ENCODE assay signal across 32 cellular contexts in genomic region chr6:107628878-107629277, GRCh38.
"Had no signal": no experiment of that assay in that cellular context is flagged by ENCODE, and none has a peak within 500 bp of the region (broad histone marks: within the 10 kb centered on the region; RNA-seq: fewer than 3 reads in every experiment).

No MANE protein-coding gene starts in this region.

- DNase-seq: activated CD4-positive, alpha-beta T cell treated with anti-CD3 and anti-CD28 coated beads for 4 hours; activated CD4-positive, alpha-beta T cell treated with anti-CD3 and anti-CD28 coated beads, Interleukin-2, amount 50 U/mL, for 4 hours; activated effector memory CD4-positive, alpha-beta T cell treated with Interleukin-2 at 50 U/mL for 16 hours; activated naive CD4-positive, alpha-beta T cell treated with anti-CD3 and anti-CD28 coated beads for 36 hours; activated naive CD8-positive, alpha-beta T cell treated with anti-CD3 and anti-CD28 coated beads for 36 hours; activated T-cell treated with anti-CD3 and anti-CD28 coated beads for 4 hours; activated T-cell treated with anti-CD3 and anti-CD28 coated beads, Interleukin-2, amount 50 U/mL, for 72 hours; adrenal gland; aorta; body of pancreas; cerebellar nuclear complex; dorsolateral prefrontal cortex; effector memory CD4-positive, alpha-beta T cell; erythroblast; heart left ventricle; kidney glomerular epithelial cell; left lung; lower lobe of right lung; natural killer cell; ovary; stimulated activated CD4-positive, alpha-beta T cell treated with anti-CD3 and anti-CD28 coated beads, Interleukin-1b, Interleukin-23, amount 100 ng/mL, for 48 hours; stimulated activated CD4-positive, alpha-beta T cell treated with anti-CD3 and anti-CD28 coated beads, Interleukin-4, amount 100 ng/mL, for 4 hours; stimulated activated CD8-positive, alpha-beta memory T cell treated with anti-CD3 and anti-CD28 coated beads, Interleukin-4, amount 100 ng/mL, for 48 hours; stomach; tibial artery; upper lobe of right lung had no signal

- H3K36me3 Mint-ChIP-seq: activated naive CD8-positive, alpha-beta T cell treated with anti-CD3 and anti-CD28 coated beads for 36 hours had no signal

- H3K9me3 ChIP-seq: adrenal gland, body of pancreas, heart left ventricle, left lung, lower lobe of right lung, ovary, prostate gland, stomach, suprapubic skin, tibial artery, upper lobe of right lung had no signal

- H3K27ac ChIP-seq: body of pancreas, cardiac muscle cell, left lung, lower lobe of right lung, ovary, prostate gland, suprapubic skin, upper lobe of right lung had no signal

- H3K4me1 ChIP-seq: body of pancreas, left lung, lower lobe of right lung, prostate gland, suprapubic skin had no signal

- ATAC-seq: activated T-cell treated with anti-CD3 and anti-CD28 coated beads, Interleukin-2, amount 50 U/mL, for 72 hours; body of pancreas; left lung; lower lobe of right lung; natural killer cell; stimulated activated memory B cell treated with anti-CD40 and anti-IgM and Interleukin-4, amounts not matched to agents 10 μg/mL and 1 μg/mL and 100 μg/mL, for 72 hours; upper lobe of right lung had no signal

- H3K4me3 Mint-ChIP-seq: activated naive CD4-positive, alpha-beta T cell treated with anti-CD3 and anti-CD28 coated beads for 36 hours; activated naive CD8-positive, alpha-beta T cell treated with anti-CD3 and anti-CD28 coated beads for 36 hours; activated T-cell treated with anti-CD3 and anti-CD28 coated beads, Interleukin-2, amount 50 U/mL, for 72 hours; natural killer cell; stimulated activated memory B cell treated with anti-CD40 and anti-IgM and Interleukin-4, amounts not matched to agents 10 μg/mL and 1 μg/mL and 100 μg/mL, for 72 hours had no signal

- H3K27me3 ChIP-seq: adrenal gland, body of pancreas, dorsolateral prefrontal cortex, ovary, tibial artery had no signal

- H3K9me3 Mint-ChIP-seq: activated naive CD4-positive, alpha-beta T cell treated with anti-CD3 and anti-CD28 coated beads for 36 hours; activated naive CD8-positive, alpha-beta T cell treated with anti-CD3 and anti-CD28 coated beads for 36 hours; activated T-cell treated with anti-CD3 and anti-CD28 coated beads, Interleukin-2, amount 50 U/mL, for 72 hours; natural killer cell; stimulated activated memory B cell treated with anti-CD40 and anti-IgM and Interleukin-4, amounts not matched to agents 10 μg/mL and 1 μg/mL and 100 μg/mL, for 72 hours had no signal

- H3K27ac Mint-ChIP-seq: activated naive CD4-positive, alpha-beta T cell treated with anti-CD3 and anti-CD28 coated beads for 36 hours; activated naive CD8-positive, alpha-beta T cell treated with anti-CD3 and anti-CD28 coated beads for 36 hours; activated T-cell treated with anti-CD3 and anti-CD28 coated beads, Interleukin-2, amount 50 U/mL, for 72 hours; natural killer cell; stimulated activated memory B cell treated with anti-CD40 and anti-IgM and Interleukin-4, amounts not matched to agents 10 μg/mL and 1 μg/mL and 100 μg/mL, for 72 hours had no signal

- H3K4me3 ChIP-seq: adrenal gland, body of pancreas, cardiac muscle cell, coronary artery, dorsolateral prefrontal cortex, heart left ventricle, left lung, lower lobe of right lung, ovary, prostate gland, smooth muscle cell, stomach, suprapubic skin, tibial artery, upper lobe of right lung had no signal

- H3K36me3 ChIP-seq: adrenal gland, cardiac muscle cell, heart left ventricle, left lung, lower lobe of right lung, ovary, prostate gland, suprapubic skin, upper lobe of right lung had no signal
